Comparison of ENCODE assay signal across 8 cellular contexts in the genomic region with DNA sequence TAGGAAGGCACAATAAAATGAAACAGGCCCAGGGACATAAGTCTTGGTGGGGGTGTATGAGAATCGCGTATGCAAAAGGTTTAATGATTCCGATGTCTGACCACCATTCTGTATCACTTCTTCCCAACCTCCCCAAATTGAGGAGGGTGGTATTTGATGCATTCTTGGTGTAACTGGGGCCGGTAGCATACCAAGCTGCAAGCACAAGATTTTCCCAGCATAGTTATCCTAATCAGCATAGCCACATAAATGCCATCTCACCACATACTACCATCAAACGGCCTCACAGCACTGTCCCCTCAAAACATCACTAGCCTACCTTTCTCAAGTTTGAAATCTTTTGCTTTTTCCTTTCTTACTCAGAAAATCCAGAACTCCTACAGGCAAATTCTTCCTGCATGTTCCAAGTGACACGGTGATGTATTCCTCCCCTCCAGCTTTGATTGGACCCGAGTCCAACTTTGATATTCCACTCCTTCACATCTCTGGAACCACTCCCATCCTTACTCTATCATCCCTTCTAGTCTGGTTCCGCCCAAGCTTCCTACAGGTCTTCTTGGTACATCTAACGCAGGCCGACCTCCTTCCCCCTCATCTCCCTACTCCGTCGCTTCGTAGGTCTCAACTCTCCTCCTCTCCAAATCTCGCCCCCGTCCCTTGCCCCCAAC. TPM values are rescaled to one million over a fixed set of nuclear protein-coding genes. Genes with fewer than 3 reads are reported as not detected.
A peak's percentile ranks its signal among the peaks of the same experiment; 100 is the strongest.
DNase-seq lines count a peak whose midpoint lies in the region; ATAC-seq and TF ChIP-seq lines count a peak whose summit lies in the region.

No MANE protein-coding gene starts in this region.

- peaks cover 5% of the 10 kb centered on the region for H3K4me1 ChIP-seq in foreskin keratinocyte
- no peaks in the 10 kb centered on the region for H3K4me1 ChIP-seq in prostate gland (replicated peaks)

- H3K27ac ChIP-seq in AG04450 (ENCODE audit: low read depth, low read length): peak overlapping the region; percentile 83
- peak overlapping the region; percentile 24 for H3K27ac ChIP-seq in foreskin keratinocyte
- H3K27ac ChIP-seq in prostate gland: peak overlapping the region; percentile 97 to 99

- peak overlapping the region; percentile 91 for H3K27ac Mint-ChIP-seq in activated B cell treated with CpG ODN at 0.5 μM for 24 hours

- peaks cover 43% of the 10 kb centered on the region for H3K4me1 Mint-ChIP-seq in activated B cell treated with CpG ODN at 0.5 μM for 24 hours

- no peaks in the 10 kb centered on the region for H3K9me3 ChIP-seq in AG04450 (ENCODE audit: control insufficient read depth, insufficient read depth, low read length)
- no peaks in the 10 kb centered on the region for H3K9me3 ChIP-seq in prostate gland

- TF ChIP-seq POLR2A in prostate gland (IDR thresholded peaks at IDR 0.05): no peak

- POLR2A ChIA-PET in AG04450 (lab: Yijun Ruan, JAX): interaction anchor here (0.5 to 1.8 kb wide), 10 partner anchors 9 to 291 kb away, joined by 3 to 13 read pairs (median 5); partner anchors contain the start of genes ASH1L and SCAMP3
- POLR2A ChIA-PET in activated B cell treated with CpG ODN at 0.5 μM for 24 hours (lab: Charles Lee): interaction anchor here (0.6 to 2.4 kb wide), 18 partner anchors 10 to 958 kb away, joined by 3 to 52 read pairs (median 5); partner anchors contain the start of genes ENTREP3, FDPS, MTX1 and RUSC1

- peak overlapping the region; percentile 94 for H3K4me3 Mint-ChIP-seq in activated B cell treated with CpG ODN at 0.5 μM for 24 hours

- ATAC-seq in activated B cell treated with CpG ODN at 0.5 μM for 24 hours (ENCODE audit: low read depth): no peak
- peak; percentile 16 for ATAC-seq in foreskin keratinocyte
- no peak for ATAC-seq in GM21360 (IDR thresholded peaks at IDR 0.05; ENCODE audit: unreplicated experiment)

- H3K27me3 ChIP-seq in AG04450 (ENCODE audit: control insufficient read depth, insufficient read depth, low read length) (no peaks in the 10 kb centered on the region), foreskin keratinocyte (no peaks in the 10 kb centered on the region), prostate gland (replicated peaks; ENCODE audit: insufficient read depth) (no peaks in the 10 kb centered on the region)

- H3K4me3 ChIP-seq in AG04450 (ENCODE audit: low read depth, low read length) (peak overlapping the region; percentile 89), prostate gland (peak overlapping the region; percentile 93)

- intact Hi-C loops in activated B cell treated with CpG ODN at 0.5 μM for 24 hours (cut with micrococcal nuclease) (loop anchor here (1.0 to 10.0 kb wide), 6 partner anchors 10 to 292 kb away; partner anchors contain the start of genes ASH1L, ENTREP3, FDPS and SCAMP3), prostate gland (cut with DNase I) (loop anchor here (2.0 to 10.0 kb wide), 3 partner anchors 48 to 292 kb away; partner anchors contain the start of genes ASH1L and RUSC1)

- WGBS in prostate gland: 11% methylated on average over 15 of the region's 15 CpGs

- DNase-seq in AG04450 (ENCODE audit: low read depth, low spot score) (no peak), HCEC 1CT (peak; percentile 35), activated B cell treated with CpG ODN at 0.5 μM for 24 hours (no peak), foreskin keratinocyte (peak; percentile 32 to 56), prostate gland (ENCODE audit: low spot score) (no peak), NCI-H1436 (lab: John Stamatoyannopoulos, UW) (no peak), SHP77 (lab: John Stamatoyannopoulos, UW) (no peak)

- TF ChIP-seq CTCF in AG04450 (IDR thresholded peaks at IDR 0.05; ENCODE audit: low read depth, low read length): no peak
- TF ChIP-seq CTCF in activated B cell treated with CpG ODN at 0.5 μM for 24 hours (IDR thresholded peaks at IDR 0.05): no peak
- no peak for TF ChIP-seq CTCF in foreskin keratinocyte (conservative IDR thresholded peaks at IDR 0.05)
- no peak for TF ChIP-seq CTCF in prostate gland (IDR thresholded peaks at IDR 0.05)

- peaks cover 45% of the 10 kb centered on the region for H3K36me3 Mint-ChIP-seq in activated B cell treated with CpG ODN at 0.5 μM for 24 hours (ENCODE audit: low read depth)

- H3K9me3 Mint-ChIP-seq in activated B cell treated with CpG ODN at 0.5 μM for 24 hours: no peaks in the 10 kb centered on the region

- CTCF ChIA-PET in AG04450 (lab: Charles Lee) (interaction anchor here (0.9 to 5.0 kb wide), 3 partner anchors 22 to 320 kb away, joined by 3 to 56 read pairs (median 3); no protein-coding TSS in a partner anchor), activated B cell treated with CpG ODN at 0.5 μM for 24 hours (lab: Charles Lee) (interaction anchor here (0.7 to 4.3 kb wide), 4 partner anchors 9 to 51 kb away, joined by 3 to 21 read pairs (median 10); partner anchors contain the start of gene FDPS)

- no peaks in the 10 kb centered on the region for H3K27me3 Mint-ChIP-seq in activated B cell treated with CpG ODN at 0.5 μM for 24 hours

- peaks cover 13 to 21% of the 10 kb centered on the region in 2 donors for H3K36me3 ChIP-seq in prostate gland

RNA-seq across cellular contexts. Expression of gene CLK2, which starts 0.7 kb away (rescaled TPM):
- polyA plus RNA-seq in AG04450 (2011; rRNA removed) (40.5 and 42.6 TPM in 2 replicates), foreskin keratinocyte (25.5 and 28.3 TPM in 2 replicates)
- 61.7 and 68.9 TPM in 2 replicates for polyA minus RNA-seq in AG04450 (2011; rRNA and poly(A)+ RNA removed)
- total RNA-seq in activated B cell treated with CpG ODN at 0.5 μM for 24 hours (109 and 112 TPM in 2 replicates), foreskin keratinocyte (31.5 and 34.0 TPM in 2 replicates), prostate gland (10 to 100 TPM; 28.1 to 56.5 TPM)

RNA-seq across cellular contexts. Expression of gene HCN3, which starts 4.7 kb away (rescaled TPM):
- polyA plus RNA-seq in AG04450 (2011; rRNA removed) (1.5 and 1.7 TPM in 2 replicates), foreskin keratinocyte (2.3 and 2.4 TPM in 2 replicates)
- 3.0 and 5.6 TPM in 2 replicates for polyA minus RNA-seq in AG04450 (2011; rRNA and poly(A)+ RNA removed)
- total RNA-seq in activated B cell treated with CpG ODN at 0.5 μM for 24 hours (2.7 TPM in 2 replicates), foreskin keratinocyte (2.2 and 3.4 TPM in 2 replicates), prostate gland (1 to 10 TPM; 1.9 to 2.6 TPM)

RNA-seq across cellular contexts. Expression of gene SCAMP3, which starts 10.4 kb away (rescaled TPM):
- polyA plus RNA-seq in AG04450 (2011; rRNA removed) (104 and 115 TPM in 2 replicates), foreskin keratinocyte (83.3 and 85.4 TPM in 2 replicates)
- polyA minus RNA-seq in AG04450 (2011; rRNA and poly(A)+ RNA removed): 73.6 and 94.7 TPM in 2 replicates
- total RNA-seq in activated B cell treated with CpG ODN at 0.5 μM for 24 hours (71.8 and 78.6 TPM in 2 replicates), foreskin keratinocyte (46.0 and 53.4 TPM in 2 replicates), prostate gland (10 to 100 TPM; 84.1 to 97.8 TPM)

RNA-seq across cellular contexts. Expression of gene ENTREP3, which starts 17.3 kb away (rescaled TPM):
- polyA plus RNA-seq in AG04450 (2011; rRNA removed): 10.2 and 12.3 TPM in 2 replicates
- 7.1 and 9.2 TPM in 2 replicates for polyA minus RNA-seq in AG04450 (2011; rRNA and poly(A)+ RNA removed)
- 13.7 and 14.8 TPM in 2 replicates for total RNA-seq in activated B cell treated with CpG ODN at 0.5 μM for 24 hours
- total RNA-seq in foreskin keratinocyte: 23.4 and 23.6 TPM in 2 replicates
- 40.0 and 44.8 TPM in 2 replicates for polyA plus RNA-seq in foreskin keratinocyte
- 10 to 100 TPM; 19.6 to 24.3 TPM for total RNA-seq in prostate gland

RNA-seq across cellular contexts. Expression of gene PKLR, which starts 28.6 kb away (rescaled TPM):
- polyA plus RNA-seq in AG04450 (2011; rRNA removed): not detected in 2 replicates
- not detected in 2 replicates for polyA minus RNA-seq in AG04450 (2011; rRNA and poly(A)+ RNA removed)
- 0.18 TPM in 1 of 2 replicates, not detected in the other for total RNA-seq in activated B cell treated with CpG ODN at 0.5 μM for 24 hours
- 0.03 and 0.14 TPM in 2 replicates for total RNA-seq in foreskin keratinocyte
- polyA plus RNA-seq in foreskin keratinocyte: 0.07 and 0.08 TPM in 2 replicates
- total RNA-seq in prostate gland: not detected

Comparison
In these comparisons a context has a peak if more than half of its experiments do, and no peak if none do; other contexts are left out.
1. DNase-seq: peak in HCEC 1CT (single experiment) and foreskin keratinocyte (2 of 2); none in AG04450 (single experiment), activated B cell treated with CpG ODN at 0.5 μM for 24 hours (single experiment), prostate gland (single experiment), NCI-H1436 (single experiment) and SHP77 (0 of 2).
2. H3K27ac ChIP-seq: peak in every context shown above with its lines; median percentile 98 in prostate gland; 83 in AG04450; 24 in foreskin keratinocyte.